Comparison of ENCODE assay signal across 15 cellular contexts in the genomic region with DNA sequence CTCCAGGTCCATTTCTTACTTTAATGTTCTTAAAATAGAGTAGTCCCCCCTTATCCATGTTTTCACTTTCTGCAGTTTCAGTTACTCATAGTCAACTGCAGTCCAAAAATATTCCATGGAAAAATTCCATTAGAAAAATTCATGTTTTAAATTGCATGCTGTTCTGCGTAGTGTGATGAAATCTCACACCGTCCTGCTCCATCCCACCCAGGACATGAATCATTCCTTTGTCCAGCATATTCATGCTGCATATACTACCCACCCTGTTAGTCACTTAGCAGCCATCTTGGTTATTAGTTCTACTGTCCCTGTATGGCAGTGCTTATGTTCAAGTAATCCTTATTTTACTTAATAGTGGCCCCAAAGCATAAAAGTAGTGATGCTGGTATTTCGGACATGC. TPM values are rescaled to one million over a fixed set of nuclear protein-coding genes. Genes with fewer than 3 reads are reported as not detected.
DNase-seq lines count a peak whose midpoint lies in the region; ATAC-seq and TF ChIP-seq lines count a peak whose summit lies in the region.
"Had no signal": no experiment of that assay in that cellular context is flagged by ENCODE, and none has a peak within 500 bp of the region (broad histone marks: within the 10 kb centered on the region; RNA-seq: fewer than 3 reads in every experiment).

No MANE protein-coding gene starts in this region.

- no peaks in the 10 kb centered on the region for H3K9me2 ChIP-seq in PC-3 (replicated peaks; ENCODE audit: low read length)

- TF ChIP-seq CTCF in AG09319 (IDR thresholded peaks at IDR 0.05; ENCODE audit: low read depth, low read length), result no peak
- no peak for TF ChIP-seq CTCF in PC-3 (conservative IDR thresholded peaks at IDR 0.05; ENCODE audit: low read depth, low read length)

- no peaks in the 10 kb centered on the region for H3K79me2 ChIP-seq in PC-3 (ENCODE audit: low read length)

- no peaks in the 10 kb centered on the region for H3K9me3 ChIP-seq in PC-3 (ENCODE audit: low read length)
- H3K9me3 ChIP-seq: BE2C, pancreas had no signal

- intact Hi-C loops in PC-3 (cut with micrococcal nuclease), result no loop called here

- ATAC-seq in PC-3, result 0 out of 2 replicates have a peak, but pooled peaks have one; percentile 31
- no peak for ATAC-seq in GM21515 (IDR thresholded peaks at IDR 0.05; ENCODE audit: unreplicated experiment)
- ATAC-seq: HepG2, pancreas, WTC11 had no signal

- BruUV-seq in PC-3 (replicated peaks; lab: Mats Ljungman, UMichigan), result no TSS peak

- DNase-seq in AG09319 (ENCODE audit: extremely low read depth, low read depth) (peak; percentile 60), PC-3 (peak; percentile 39), dedifferentiated amniotic fluid mesenchymal stem cell (ENCODE audit: extremely low spot score) (peak; percentile 81), non-pigmented ciliary epithelial cell (ENCODE audit: low read depth) (peak; percentile 82), NCI-H2196 treated with DMSO at 0.1 percent for 48 hours (lab: John Stamatoyannopoulos, UW; ENCODE audit: unreplicated experiment) (no peak)
- no peak for DNase-seq in activated naive CD4-positive, alpha-beta T cell treated with Interleukin-2 at 50 U/mL for 16 hours
- DNase-seq in activated T-cell treated with anti-CD3 and anti-CD28 coated beads, Interleukin-2, amount 50 U/mL, for 1 hour, result no peak
- DNase-seq: activated naive CD4-positive, alpha-beta T cell treated with anti-CD3 and anti-CD28 coated beads for 36 hours; BE2C; immature natural killer cell; NCI-H345; pancreas had no signal

- H3K36me3 ChIP-seq in PC-3 (ENCODE audit: low read depth, low read length), result no peaks in the 10 kb centered on the region
- H3K36me3 ChIP-seq: BE2C, pancreas had no signal

- H3K27ac ChIP-seq in PC-3 (ENCODE audit: low read length), result 0 out of 2 replicates have a peak overlapping the region, but pooled peaks have one; percentile 8
- H3K27ac ChIP-seq: pancreas had no signal

- no peak overlapping the region for H3K9ac ChIP-seq in PC-3 (ENCODE audit: low read length)

- POLR2A ChIA-PET in PC-3 (lab: Charles Lee; ENCODE audit: unreplicated experiment), result no interaction called here

- H4K20me1 ChIP-seq in PC-3 (ENCODE audit: low read length), result no peaks in the 10 kb centered on the region

- no peaks in the 10 kb centered on the region for H3F3A ChIP-seq in PC-3 (ENCODE audit: low read length, unreplicated experiment)

- H2AFZ ChIP-seq in PC-3 (ENCODE audit: low read length), result peak overlapping the region; percentile 9; the same call in 1 of the 2 replicates

- no peaks in the 10 kb centered on the region for H3K27me3 ChIP-seq in PC-3 (ENCODE audit: low read length)
- H3K27me3 ChIP-seq: BE2C, pancreas had no signal

- CTCF ChIA-PET in PC-3 (lab: Charles Lee), result no interaction called here

- no peak overlapping the region for H3K4me2 ChIP-seq in PC-3 (ENCODE audit: low read length)

- no peak overlapping the region for H3K4me3 ChIP-seq in PC-3 (ENCODE audit: low read length)
- H3K4me3 ChIP-seq: pancreas had no signal

- H3K4me1 ChIP-seq in PC-3 (ENCODE audit: insufficient read depth, low read length), result peaks cover 27% of the 10 kb centered on the region

RNA-seq across cellular contexts. Expression of a gene that starts 5.4 kb away (rescaled TPM):
- total RNA-seq in PC-3 (2014; rRNA removed), result 30.7 and 57.8 TPM in 2 replicates

Comparison
In these comparisons a context has a peak if more than half of its experiments do, and no peak if none do; other contexts are left out.
1. DNase-seq: peak in AG09319 (single experiment), PC-3 (single experiment), dedifferentiated amniotic fluid mesenchymal stem cell (single experiment) and non-pigmented ciliary epithelial cell (single experiment); none in activated naive CD4-positive, alpha-beta T cell treated with Interleukin-2 at 50 U/mL for 16 hours (single experiment), activated T-cell treated with anti-CD3 and anti-CD28 coated beads, Interleukin-2, amount 50 U/mL, for 1 hour (single experiment) and NCI-H2196 treated with DMSO at 0.1 percent for 48 hours (single experiment).